ENCODE assay signal across 8 cellular contexts in genomic region chr4:139175647-139176298, GRCh38.
A peak's percentile ranks its signal among the peaks of the same experiment; 100 is the strongest.
DNase-seq lines count a peak whose midpoint lies in the region; ATAC-seq, FAIRE-seq and TF ChIP-seq lines count a peak whose summit lies in the region.

No MANE protein-coding gene starts in this region.

- no peak for ATAC-seq in HG03460 (IDR thresholded peaks at IDR 0.05; ENCODE audit: unreplicated experiment)
- ATAC-seq in GM21447 (IDR thresholded peaks at IDR 0.05; ENCODE audit: unreplicated experiment) = no peak

- DNase-seq in activated gamma-delta T cell treated with anti-CD3 and anti-CD28 coated beads, Interleukin-2, amount 50 U/mL, for 16 hours (ENCODE audit: low read depth) = peak; percentile 4
- DNase-seq in activated gamma-delta T cell (lab: John Stamatoyannopoulos, UW) (no peak), dedifferentiated amniotic fluid mesenchymal stem cell (ENCODE audit: extremely low spot score) (peak; percentile 35), GM19239 (ENCODE audit: insufficient read length, low spot score) (no peak)

- H4K20me1 ChIP-seq in OCI-LY1 (ENCODE audit: insufficient read depth, low read length) = no peaks in the 10 kb centered on the region; the same call in 1 of the 2 replicates

- H3K9ac ChIP-seq in OCI-LY1 (ENCODE audit: low read length) (peak overlapping the region; percentile 68; the same call in 1 of the 2 replicates), muscle layer of colon (ENCODE audit: low read length) (peak overlapping the region; percentile 98)

- H3K9me3 ChIP-seq in OCI-LY1 (ENCODE audit: low read length) (no peaks in the 10 kb centered on the region), muscle layer of colon (ENCODE audit: low read length) (no peaks in the 10 kb centered on the region)

- peak overlapping the region; percentile 74 for H3K4me3 ChIP-seq in OCI-LY1 (ENCODE audit: low read depth, low read length, poor library complexity, severe bottlenecking)
- H3K4me3 ChIP-seq in muscle layer of colon (ENCODE audit: low read depth in 1 of 2, low read length in 2 of 2) = peak overlapping the region; percentile 61 to 85

- H2AFZ ChIP-seq in OCI-LY1 (ENCODE audit: low read length) = no peak overlapping the region

- TF ChIP-seq CTCF in OCI-LY1 (IDR thresholded peaks at IDR 0.05; ENCODE audit: low read length) = no peak

- H3K4me2 ChIP-seq in OCI-LY1 (ENCODE audit: low read length) = peak overlapping the region; percentile 88

- H3K36me3 ChIP-seq in OCI-LY1 (ENCODE audit: insufficient read depth, low read length) (no peaks in the 10 kb centered on the region), muscle layer of colon (ENCODE audit: insufficient read depth, low read length) (no peaks in the 10 kb centered on the region)

- H3F3A ChIP-seq in OCI-LY1 (ENCODE audit: insufficient read depth, low read length) = no peaks in the 10 kb centered on the region

- FAIRE-seq in GM19239 (lab: Jason Lieb, UNC) = no peak

- H3K27me3 ChIP-seq in OCI-LY1 (ENCODE audit: insufficient read depth, low read length) (no peaks in the 10 kb centered on the region), muscle layer of colon (ENCODE audit: control insufficient read depth in 1 of 2, insufficient read depth in 2 of 2, low read length in 2 of 2) (no peaks in the 10 kb centered on the region)

- H3K4me1 ChIP-seq in OCI-LY1 (ENCODE audit: insufficient read depth, low read length, severe bottlenecking) (peaks cover 33% of the 10 kb centered on the region), muscle layer of colon (ENCODE audit: insufficient read depth, low read length) (peaks cover 27% of the 10 kb centered on the region)

- no peaks in the 10 kb centered on the region for H3K9me2 ChIP-seq in OCI-LY1 (ENCODE audit: low read depth, low read length)

- no peak overlapping the region for H3K27ac ChIP-seq in OCI-LY1 (ENCODE audit: low read depth, low read length, poor library complexity, severe bottlenecking)
- H3K27ac ChIP-seq in muscle layer of colon (ENCODE audit: low read depth, low read length) = peak overlapping the region; percentile 100

- peaks cover 10% of the 10 kb centered on the region; the same call in 1 of the 2 replicates for H3K79me2 ChIP-seq in OCI-LY1 (ENCODE audit: insufficient read depth, low read length)

Comparison
In these comparisons a context has a peak if more than half of its experiments do, and no peak if none do; other contexts are left out.
1. DNase-seq: peak in activated gamma-delta T cell treated with anti-CD3 and anti-CD28 coated beads, Interleukin-2, amount 50 U/mL, for 16 hours (single experiment) and dedifferentiated amniotic fluid mesenchymal stem cell (single experiment); none in activated gamma-delta T cell (single experiment) and GM19239 (single experiment).